13 cellular contexts compared by ENCODE assay signal in genomic region chr4:75519452-75519851, GRCh38. TPM values are rescaled to one million over a fixed set of nuclear protein-coding genes. Genes with fewer than 3 reads are reported as not detected.
DNase-seq lines count a peak whose midpoint lies in the region; ATAC-seq, FAIRE-seq and TF ChIP-seq lines count a peak whose summit lies in the region.
"Not testable (repeated sequence)": the region's sequence is repeated elsewhere in the genome, so short reads cannot be mapped to it uniquely, and the experiment has no call there.
"Had no signal": no experiment of that assay in that cellular context is flagged by ENCODE, and none has a peak within 500 bp of the region (broad histone marks: within the 10 kb centered on the region; RNA-seq: fewer than 3 reads in every experiment).

No MANE protein-coding gene starts in this region.

- H3K9me1 ChIP-seq in K562 (ENCODE audit: control insufficient read depth, insufficient read depth, low read length): not testable (repeated sequence)

- intact Hi-C loops in K562 (cut with micrococcal nuclease): not testable (repeated sequence)

- 77% methylated on average over 2 of the region's 7 CpGs for WGBS in K562 (ENCODE audit: insufficient coverage, low coverage, missing lambda C conversion rate)

- not testable (repeated sequence) for H3K27ac ChIP-seq in HEK293 (ENCODE audit: extremely low read depth, low read depth, low read length); K562 (ENCODE audit: extremely low read depth, low read depth, low read length)

- H2AFZ ChIP-seq in K562 (ENCODE audit: low read depth, low read length): not testable (repeated sequence)

- H3K36me3 Mint-ChIP-seq in activated naive CD4-positive, alpha-beta T cell treated with anti-CD3 and anti-CD28 coated beads, Interleukin-2, amount 50 U/mL, for 24 hours: peaks cover 30% of the 10 kb centered on the region

- CTCF ChIA-PET in HEK293 (lab: Yijun Ruan, JAX); K562 (lab: Yijun Ruan, JAX; ENCODE audit: low intra/inter-chr PET ratio): not testable (repeated sequence)

- H4K20me1 ChIP-seq in K562 (replicated peaks; ENCODE audit: control insufficient read depth, insufficient read depth, low read length): not testable (repeated sequence)

- not testable (repeated sequence) for H3K9ac ChIP-seq in K562 (ENCODE audit: insufficient read depth in 1 of 2, low read depth in 2 of 2, low read length in 2 of 2)

- H3K36me3 ChIP-seq in HEK293 (ENCODE audit: control insufficient read depth in 2 of 2, insufficient read depth in 1 of 2, low read length in 2 of 2) (peaks cover 6 to 56% of the 10 kb centered on the region in 2 experiments), K562 (ENCODE audit: control insufficient read depth, insufficient read depth, low read length) (peaks cover 45% of the 10 kb centered on the region)

- not testable (repeated sequence) for TF ChIP-seq EP300 in K562 (IDR thresholded peaks at IDR 0.05; ENCODE audit: low read length)

- not testable (repeated sequence) for H3K4me2 ChIP-seq in K562 (ENCODE audit: insufficient read depth, low read length)

- TF ChIP-seq POLR2A in K562 (conservative IDR thresholded peaks at IDR 0.05): not testable (repeated sequence)

- peaks cover 17% of the 10 kb centered on the region for H3K79me2 ChIP-seq in K562 (ENCODE audit: control insufficient read depth, insufficient read depth, low read length)

- H3K9me3 ChIP-seq in HEK293 (ENCODE audit: control insufficient read depth, insufficient read depth, low read depth, low read length); K562 (replicated peaks; ENCODE audit: control insufficient read depth, insufficient read depth, low read depth, low read length): not testable (repeated sequence)

- in situ Hi-C loops in K562 (cut with MboI): not testable (repeated sequence)

- not testable (repeated sequence) for H3K4me1 ChIP-seq in HEK293 (ENCODE audit: control insufficient read depth, insufficient read depth, low read length); K562 (replicated peaks in 1 of 2; ENCODE audit: control insufficient read depth in 2 of 2, insufficient read depth in 2 of 2, low read length in 2 of 2)

- peak overlapping the region; percentile 26 for H3K4me3 Mint-ChIP-seq in activated naive CD4-positive, alpha-beta T cell treated with anti-CD3 and anti-CD28 coated beads, Interleukin-2, amount 50 U/mL, for 24 hours

- H3K27me3 Mint-ChIP-seq in activated naive CD4-positive, alpha-beta T cell treated with anti-CD3 and anti-CD28 coated beads, Interleukin-2, amount 50 U/mL, for 24 hours: not testable (repeated sequence)

- H3K4me3 ChIP-seq in HEK293 (ENCODE audit: low read depth, low read length); K562: not testable (repeated sequence)

- not testable (repeated sequence) for H3K27me3 ChIP-seq in K562 (ENCODE audit: control insufficient read depth in 2 of 2, insufficient read depth in 2 of 2, low read length in 2 of 2)

- not testable (repeated sequence) for BruUV-seq in K562 (replicated peaks; lab: Mats Ljungman, UMichigan)

- not testable (repeated sequence) for H3K9me3 Mint-ChIP-seq in activated naive CD4-positive, alpha-beta T cell treated with anti-CD3 and anti-CD28 coated beads, Interleukin-2, amount 50 U/mL, for 24 hours

- ATAC-seq in K562: not testable (repeated sequence)

- POLR2A ChIA-PET in HEK293 (lab: Yijun Ruan, JAX); K562 (lab: Yijun Ruan, JAX): not testable (repeated sequence)

- not testable (repeated sequence) for H3K27ac Mint-ChIP-seq in activated naive CD4-positive, alpha-beta T cell treated with anti-CD3 and anti-CD28 coated beads, Interleukin-2, amount 50 U/mL, for 24 hours

- FAIRE-seq in K562 (lab: Jason Lieb, UNC): not testable (repeated sequence)

- not testable (repeated sequence) for DNase-seq in K562 (ENCODE audit: extremely low read depth in 1 of 4, low spot score in 3 of 4)

- H3K4me1 Mint-ChIP-seq in activated naive CD4-positive, alpha-beta T cell treated with anti-CD3 and anti-CD28 coated beads, Interleukin-2, amount 50 U/mL, for 24 hours: peaks cover 66% of the 10 kb centered on the region

- not testable (repeated sequence) for TF ChIP-seq RAD21 in K562 (CRISPR knock-in tag; conservative IDR thresholded peaks at IDR 0.05 in 1 of 2, IDR thresholded peaks at IDR 0.05 in 1 of 2)

- not testable (repeated sequence) for TF ChIP-seq CTCF in HEK293 (tag by site-specific recombination; IDR thresholded peaks at IDR 0.05); K562 (IDR thresholded peaks at IDR 0.05 in 2 of 3, conservative IDR thresholded peaks at IDR 0.05 in 1 of 3; ENCODE audit: insufficient read depth in 2 of 3, low read depth in 1 of 3, low read length in 3 of 3)

TF ChIP-seq in HEK293, 187 proteins besides CTCF, POLR2A, EP300 and RAD21:
- peak; percentile 74 for TF ChIP-seq ZNF146 (tag by site-specific recombination; IDR thresholded peaks at IDR 0.05)

TF ChIP-seq in K562, 482 proteins besides CTCF, POLR2A, EP300 and RAD21:
- TF ChIP-seq NFIC (IDR thresholded peaks at IDR 0.05): peak; percentile 65

RNA-seq across cellular contexts. Expression of gene THAP6, which starts 5.2 kb away (rescaled TPM):
- 33.4 and 78.0 TPM in 2 replicates for total RNA-seq in K562 (2011; cell fraction: chromatin; rRNA removed; ENCODE audit: low replicate concordance)
- 19.3 and 24.9 TPM in 2 replicates for total RNA-seq in K562 (2011; cell fraction: nucleolus; rRNA removed)
- total RNA-seq in K562 (2011; cell fraction: nucleoplasm; rRNA removed): 44.7 and 73.7 TPM in 2 replicates
- 8.9 and 12.0 TPM in 2 replicates for total RNA-seq in K562 (2014; rRNA removed)
- total RNA-seq in K562 (2014; rRNA removed; fragmentation: Illumina TruSeq; extraction: Trizol): 17.3 and 20.9 TPM in 2 replicates
- 14.6 and 15.4 TPM in 2 replicates for total RNA-seq in K562 (2015; rRNA removed; fragmentation: Illumina TruSeq; extraction: Trizol)
- total RNA-seq in K562 (2021): 13.7 and 15.1 TPM in 2 replicates
- polyA plus RNA-seq in K562 (2011; rRNA removed): 25.3 and 30.4 TPM in 2 replicates
- 6.0 and 9.4 TPM in 2 replicates for polyA plus RNA-seq in K562 (2011; cell fraction: cytosol; rRNA removed)
- 41.4 and 43.1 TPM in 2 replicates for polyA plus RNA-seq in K562 (2011; cell fraction: nucleus; rRNA removed)
- polyA plus RNA-seq in K562 (2012): 7.6 and 16.7 TPM in 2 replicates
- 18.1 and 19.8 TPM in 2 replicates for polyA plus RNA-seq in K562 (2014; fragmentation: Illumina TruSeq; extraction: Trizol)
- 10 to 100 TPM; 16.3 to 20.1 TPM for polyA plus RNA-seq in K562 (2014; fragmentation: Nextera tagmentation; extraction: Ambion mirVana)
- 18.0 and 20.7 TPM in 2 replicates for polyA plus RNA-seq in K562 (2014; rRNA removed)
- 30.6 and 35.1 TPM in 2 replicates for polyA minus RNA-seq in K562 (2011; rRNA and poly(A)+ RNA removed)
- 7.3 and 9.7 TPM in 2 replicates for polyA minus RNA-seq in K562 (2011; cell fraction: cytosol; rRNA and poly(A)+ RNA removed)
- 31.6 and 48.1 TPM in 2 replicates for polyA minus RNA-seq in K562 (2011; cell fraction: nucleus; rRNA and poly(A)+ RNA removed)

RNA-seq across cellular contexts. Expression of gene RCHY1, which starts 5.2 kb away (rescaled TPM):
- total RNA-seq in K562 (2011; cell fraction: chromatin; rRNA removed; ENCODE audit: low replicate concordance): 13.2 and 35.2 TPM in 2 replicates
- total RNA-seq in K562 (2011; cell fraction: nucleolus; rRNA removed): 4.5 and 8.4 TPM in 2 replicates
- 18.8 and 26.3 TPM in 2 replicates for total RNA-seq in K562 (2011; cell fraction: nucleoplasm; rRNA removed)
- total RNA-seq in K562 (2014; rRNA removed) (33.1 and 36.7 TPM in 2 replicates), K562 (2014; rRNA removed; fragmentation: Illumina TruSeq; extraction: Trizol) (41.5 and 45.1 TPM in 2 replicates), K562 (2015; rRNA removed; fragmentation: Illumina TruSeq; extraction: Trizol) (24.8 and 27.3 TPM in 2 replicates), K562 (2021) (41.6 and 45.9 TPM in 2 replicates)
- polyA plus RNA-seq in K562 (2011; rRNA removed) (48.6 and 84.0 TPM in 2 replicates), K562 (2014; fragmentation: Illumina TruSeq; extraction: Trizol) (52.2 and 56.6 TPM in 2 replicates), K562 (2014; fragmentation: Nextera tagmentation; extraction: Ambion mirVana) (10 to 100 TPM; 71.2 to 85.1 TPM), K562 (2014; rRNA removed) (37.3 and 38.2 TPM in 2 replicates)
- polyA plus RNA-seq in K562 (2011; cell fraction: cytosol; rRNA removed): 13.8 and 31.0 TPM in 2 replicates
- 20.0 and 29.9 TPM in 2 replicates for polyA plus RNA-seq in K562 (2011; cell fraction: nucleus; rRNA removed)
- polyA plus RNA-seq in K562 (2012): 39.8 and 104 TPM in 2 replicates
- 73.0 and 104 TPM in 2 replicates for polyA minus RNA-seq in K562 (2011; rRNA and poly(A)+ RNA removed)
- 21.3 and 24.3 TPM in 2 replicates for polyA minus RNA-seq in K562 (2011; cell fraction: cytosol; rRNA and poly(A)+ RNA removed)
- polyA minus RNA-seq in K562 (2011; cell fraction: nucleus; rRNA and poly(A)+ RNA removed): 19.4 and 26.2 TPM in 2 replicates

RNA-seq across cellular contexts. Expression of gene ODAPH, which starts 36.4 kb away (rescaled TPM):
- total RNA-seq in K562 (2011; cell fraction: chromatin; rRNA removed; ENCODE audit: low replicate concordance): not detected in 2 replicates
- not detected in 2 replicates for total RNA-seq in K562 (2011; cell fraction: nucleolus; rRNA removed)
- total RNA-seq in K562 (2011; cell fraction: nucleoplasm; rRNA removed): not detected in 2 replicates
- total RNA-seq in K562 (2014; rRNA removed) (not detected in 2 replicates), K562 (2014; rRNA removed; fragmentation: Illumina TruSeq; extraction: Trizol) (not detected in 2 replicates), K562 (2015; rRNA removed; fragmentation: Illumina TruSeq; extraction: Trizol) (not detected in 2 replicates), K562 (2021) (not detected in 2 replicates)
- polyA plus RNA-seq in K562 (2011; rRNA removed) (not detected in 2 replicates), K562 (2014; fragmentation: Illumina TruSeq; extraction: Trizol) (not detected in 2 replicates), K562 (2014; fragmentation: Nextera tagmentation; extraction: Ambion mirVana) (not detected), K562 (2014; rRNA removed) (not detected in 2 replicates)
- 0.03 TPM in 1 of 2 replicates, not detected in the other for polyA plus RNA-seq in K562 (2011; cell fraction: cytosol; rRNA removed)
- 0.20 TPM in 1 of 2 replicates, not detected in the other for polyA plus RNA-seq in K562 (2011; cell fraction: nucleus; rRNA removed)
- polyA plus RNA-seq in K562 (2012): not detected in 2 replicates
- not detected in 2 replicates for polyA minus RNA-seq in K562 (2011; rRNA and poly(A)+ RNA removed)
- not detected in 2 replicates for polyA minus RNA-seq in K562 (2011; cell fraction: cytosol; rRNA and poly(A)+ RNA removed)
- not detected in 2 replicates for polyA minus RNA-seq in K562 (2011; cell fraction: nucleus; rRNA and poly(A)+ RNA removed)
- total RNA-seq: A172; A673; Caco-2; Calu3; CD4-positive, alpha-beta memory T cell; CD4-positive, CD25-positive, alpha-beta regulatory T cell; CD8-positive, alpha-beta memory T cell had no signal
- polyA plus RNA-seq: AG04450; BJ; CD14-positive monocyte; CD4-positive, alpha-beta memory T cell; CD4-positive, CD25-positive, alpha-beta regulatory T cell had no signal
